ENCODE assay signal across 10 cellular contexts in genomic region chr21:17733209-17733608, GRCh38.
"Had no signal": no experiment of that assay in that cellular context is flagged by ENCODE, and none has a peak within 500 bp of the region (broad histone marks: within the 10 kb centered on the region; RNA-seq: fewer than 3 reads in every experiment).

No MANE protein-coding gene starts in this region.

- H3K9me3 Mint-ChIP-seq: GM23338, H9, HFFc6 had no signal

- H3K27ac Mint-ChIP-seq: GM23338, HFFc6 had no signal

- H2AFZ ChIP-seq: GM23248, GM23338 had no signal

- H3K9me3 ChIP-seq: HAP-1 had no signal

- DNase-seq: GM23248, GOT3, H7, H9, HCEC 1CT, HFFc6 had no signal

- H3K9ac ChIP-seq: GM23248 had no signal

- H3K4me3 ChIP-seq: GM23248, GM23338, HAP-1 had no signal

- ATAC-seq: GM23338, HCT116 had no signal

- H3K4me1 Mint-ChIP-seq: GM23338, H9 had no signal

- FAIRE-seq: H54 had no signal

- H3K4me3 Mint-ChIP-seq: GM23338, H9, HFFc6 had no signal

- H3K4me2 ChIP-seq: GM23338 had no signal

- H3K27ac ChIP-seq: GM23248 had no signal

- H3K4me1 ChIP-seq: HAP-1 had no signal

- H3K36me3 ChIP-seq: HAP-1 had no signal
